Comparison of ENCODE assay signal across 1 cellular context in the genomic region with DNA sequence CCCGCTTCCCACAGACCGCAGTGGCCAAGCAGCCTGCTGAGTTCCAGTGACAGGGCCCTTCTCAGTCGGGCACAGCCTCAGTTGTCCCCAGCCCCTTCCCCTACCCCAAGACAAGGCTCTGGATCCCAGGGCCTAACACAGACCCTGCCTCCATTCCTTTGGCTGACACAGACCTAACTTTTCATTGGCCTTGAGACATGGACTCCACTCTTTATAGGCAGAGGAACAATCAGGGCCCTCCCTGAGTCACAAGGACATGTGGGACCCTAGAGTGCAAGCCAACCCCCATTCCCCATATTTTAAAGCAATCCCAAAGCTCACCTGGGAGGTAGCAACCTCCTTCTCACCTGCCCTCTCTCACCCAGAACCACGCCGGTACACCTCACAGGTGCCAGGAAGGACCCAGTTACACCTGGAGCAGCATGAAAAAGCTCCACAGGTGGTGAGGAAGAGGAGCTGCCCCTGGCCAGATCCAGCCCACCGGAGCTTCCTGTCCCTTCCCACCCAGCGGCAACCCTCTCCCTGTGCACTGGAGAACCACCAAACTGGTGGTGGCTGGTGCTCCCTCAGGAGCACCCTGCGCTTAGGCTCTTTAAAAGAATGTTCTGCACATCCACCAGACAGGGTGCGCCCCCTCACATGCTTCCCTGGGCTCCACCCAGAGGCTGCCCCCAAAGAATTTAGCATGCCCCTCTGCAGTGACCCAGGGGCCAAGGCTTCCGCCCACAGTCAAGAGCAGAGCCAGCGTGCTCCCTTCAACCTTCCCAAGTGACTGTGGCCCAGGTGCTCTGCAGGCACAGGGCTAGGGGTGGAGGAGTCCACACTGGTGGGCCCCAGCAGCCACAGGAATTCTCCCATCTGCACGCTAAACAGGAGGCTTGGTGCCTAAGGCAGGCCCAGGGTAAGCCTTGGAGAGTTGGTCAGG.
TF ChIP-seq lines count a peak whose summit lies in the region.

No MANE protein-coding gene starts in this region.

TF ChIP-seq in GM23338, 12 proteins besides CTCF, POLR2A, EP300 and RAD21 (continued from another document):
- TF ChIP-seq, protein P1, sequence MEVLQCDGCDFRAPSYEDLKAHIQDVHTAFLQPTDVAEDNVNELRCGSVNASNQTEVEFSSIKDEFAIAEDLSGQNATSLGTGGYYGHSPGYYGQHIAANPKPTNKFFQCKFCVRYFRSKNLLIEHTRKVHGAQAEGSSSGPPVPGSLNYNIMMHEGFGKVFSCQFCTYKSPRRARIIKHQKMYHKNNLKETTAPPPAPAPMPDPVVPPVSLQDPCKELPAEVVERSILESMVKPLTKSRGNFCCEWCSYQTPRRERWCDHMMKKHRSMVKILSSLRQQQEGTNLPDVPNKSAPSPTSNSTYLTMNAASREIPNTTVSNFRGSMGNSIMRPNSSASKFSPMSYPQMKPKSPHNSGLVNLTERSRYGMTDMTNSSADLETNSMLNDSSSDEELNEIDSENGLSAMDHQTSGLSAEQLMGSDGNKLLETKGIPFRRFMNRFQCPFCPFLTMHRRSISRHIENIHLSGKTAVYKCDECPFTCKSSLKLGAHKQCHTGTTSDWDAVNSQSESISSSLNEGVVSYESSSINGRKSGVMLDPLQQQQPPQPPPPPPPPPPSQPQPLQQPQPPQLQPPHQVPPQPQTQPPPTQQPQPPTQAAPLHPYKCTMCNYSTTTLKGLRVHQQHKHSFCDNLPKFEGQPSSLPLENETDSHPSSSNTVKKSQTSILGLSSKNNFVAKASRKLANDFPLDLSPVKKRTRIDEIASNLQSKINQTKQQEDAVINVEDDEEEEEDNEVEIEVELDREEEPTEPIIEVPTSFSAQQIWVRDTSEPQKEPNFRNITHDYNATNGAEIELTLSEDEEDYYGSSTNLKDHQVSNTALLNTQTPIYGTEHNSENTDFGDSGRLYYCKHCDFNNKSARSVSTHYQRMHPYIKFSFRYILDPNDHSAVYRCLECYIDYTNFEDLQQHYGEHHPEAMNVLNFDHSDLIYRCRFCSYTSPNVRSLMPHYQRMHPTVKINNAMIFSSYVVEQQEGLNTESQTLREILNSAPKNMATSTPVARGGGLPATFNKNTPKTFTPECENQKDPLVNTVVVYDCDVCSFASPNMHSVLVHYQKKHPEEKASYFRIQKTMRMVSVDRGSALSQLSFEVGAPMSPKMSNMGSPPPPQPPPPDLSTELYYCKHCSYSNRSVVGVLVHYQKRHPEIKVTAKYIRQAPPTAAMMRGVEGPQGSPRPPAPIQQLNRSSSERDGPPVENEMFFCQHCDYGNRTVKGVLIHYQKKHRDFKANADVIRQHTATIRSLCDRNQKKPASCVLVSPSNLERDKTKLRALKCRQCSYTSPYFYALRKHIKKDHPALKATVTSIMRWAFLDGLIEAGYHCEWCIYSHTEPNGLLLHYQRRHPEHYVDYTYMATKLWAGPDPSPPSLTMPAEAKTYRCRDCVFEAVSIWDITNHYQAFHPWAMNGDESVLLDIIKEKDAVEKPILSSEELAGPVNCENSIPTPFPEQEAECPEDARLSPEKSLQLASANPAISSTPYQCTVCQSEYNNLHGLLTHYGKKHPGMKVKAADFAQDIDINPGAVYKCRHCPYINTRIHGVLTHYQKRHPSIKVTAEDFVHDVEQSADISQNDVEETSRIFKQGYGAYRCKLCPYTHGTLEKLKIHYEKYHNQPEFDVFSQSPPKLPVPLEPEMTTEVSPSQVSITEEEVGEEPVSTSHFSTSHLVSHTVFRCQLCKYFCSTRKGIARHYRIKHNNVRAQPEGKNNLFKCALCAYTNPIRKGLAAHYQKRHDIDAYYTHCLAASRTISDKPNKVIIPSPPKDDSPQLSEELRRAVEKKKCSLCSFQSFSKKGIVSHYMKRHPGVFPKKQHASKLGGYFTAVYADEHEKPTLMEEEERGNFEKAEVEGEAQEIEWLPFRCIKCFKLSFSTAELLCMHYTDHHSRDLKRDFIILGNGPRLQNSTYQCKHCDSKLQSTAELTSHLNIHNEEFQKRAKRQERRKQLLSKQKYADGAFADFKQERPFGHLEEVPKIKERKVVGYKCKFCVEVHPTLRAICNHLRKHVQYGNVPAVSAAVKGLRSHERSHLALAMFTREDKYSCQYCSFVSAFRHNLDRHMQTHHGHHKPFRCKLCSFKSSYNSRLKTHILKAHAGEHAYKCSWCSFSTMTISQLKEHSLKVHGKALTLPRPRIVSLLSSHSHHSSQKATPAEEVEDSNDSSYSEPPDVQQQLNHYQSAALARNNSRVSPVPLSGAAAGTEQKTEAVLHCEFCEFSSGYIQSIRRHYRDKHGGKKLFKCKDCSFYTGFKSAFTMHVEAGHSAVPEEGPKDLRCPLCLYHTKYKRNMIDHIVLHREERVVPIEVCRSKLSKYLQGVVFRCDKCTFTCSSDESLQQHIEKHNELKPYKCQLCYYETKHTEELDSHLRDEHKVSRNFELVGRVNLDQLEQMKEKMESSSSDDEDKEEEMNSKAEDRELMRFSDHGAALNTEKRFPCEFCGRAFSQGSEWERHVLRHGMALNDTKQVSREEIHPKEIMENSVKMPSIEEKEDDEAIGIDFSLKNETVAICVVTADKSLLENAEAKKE (CRISPR knock-in tag; IDR thresholded peaks at IDR 0.05) = no peak
- TF ChIP-seq NANOG (IDR thresholded peaks at IDR 0.05; ENCODE audit: borderline replicate concordance) (no peak), EZH2 (IDR thresholded peaks at IDR 0.05; ENCODE audit: low read depth, unreplicated experiment) (no peak), ZNF331 (CRISPR knock-in tag; IDR thresholded peaks at IDR 0.05; ENCODE audit: low read depth) (no peak), EZH2phosphoT487 (IDR thresholded peaks at IDR 0.05; ENCODE audit: unreplicated experiment) (no peak)
